In genomic region chr17:76682306-76682705, GRCh38 we compare ENCODE assay signal across 13 cellular contexts. TPM values are rescaled to one million over a fixed set of nuclear protein-coding genes. Genes with fewer than 3 reads are reported as not detected.
DNase-seq lines count a peak whose midpoint lies in the region; ATAC-seq and TF ChIP-seq lines count a peak whose summit lies in the region.
"Had no signal": no experiment of that assay in that cellular context is flagged by ENCODE, and none has a peak within 500 bp of the region (broad histone marks: within the 10 kb centered on the region; RNA-seq: fewer than 3 reads in every experiment).

No MANE protein-coding gene starts in this region.

- H3K4me3 Mint-ChIP-seq in activated naive CD8-positive, alpha-beta T cell treated with anti-CD3 and anti-CD28 coated beads, Interleukin-2, amount 10 ng/mL, durations not matched to agents 7 days and 5 days = no peak overlapping the region
- no peak overlapping the region for H3K4me3 Mint-ChIP-seq in activated naive CD8-positive, alpha-beta T cell treated with anti-CD3 and anti-CD28 coated beads, Interleukin-2, amount 50 U/mL, for 24 hours
- peak overlapping the region; percentile 28 to 37 (median 33) for H3K4me3 Mint-ChIP-seq in nephron
- H3K4me3 Mint-ChIP-seq: activated CD8-positive, alpha-beta T cell treated with anti-CD3 and anti-CD28 coated beads, Interleukin-2, amount 10 ng/mL, durations not matched to agents 7 days and 5 days; stimulated activated naive CD8-positive, alpha-beta T cell treated with anti-CD3 and anti-CD28 coated beads, Interleukin-15, Interleukin-2, amounts not matched to agents 100 ng/mL and 50 ng/mL, for 24 hours had no signal

- peaks cover 4% of the 10 kb centered on the region for H3K4me1 Mint-ChIP-seq in activated naive CD8-positive, alpha-beta T cell treated with anti-CD3 and anti-CD28 coated beads, Interleukin-2, amount 10 ng/mL, durations not matched to agents 7 days and 5 days
- peaks cover 4% of the 10 kb centered on the region for H3K4me1 Mint-ChIP-seq in activated naive CD8-positive, alpha-beta T cell treated with anti-CD3 and anti-CD28 coated beads, Interleukin-2, amount 50 U/mL, for 24 hours
- H3K4me1 Mint-ChIP-seq in nephron = peaks cover 57% of the 10 kb centered on the region

- no peaks in the 10 kb centered on the region for H3K27me3 Mint-ChIP-seq in activated naive CD8-positive, alpha-beta T cell treated with anti-CD3 and anti-CD28 coated beads, Interleukin-2, amount 10 ng/mL, durations not matched to agents 7 days and 5 days
- no peaks in the 10 kb centered on the region for H3K27me3 Mint-ChIP-seq in activated naive CD8-positive, alpha-beta T cell treated with anti-CD3 and anti-CD28 coated beads, Interleukin-2, amount 50 U/mL, for 24 hours
- no peaks in the 10 kb centered on the region for H3K27me3 Mint-ChIP-seq in nephron (ENCODE audit: low read depth)
- H3K27me3 Mint-ChIP-seq: stimulated activated naive CD8-positive, alpha-beta T cell treated with anti-CD3 and anti-CD28 coated beads, Interleukin-15, Interleukin-2, amounts not matched to agents 100 ng/mL and 50 ng/mL, for 24 hours had no signal

- H3K27ac ChIP-seq in breast epithelium = peak overlapping the region in 1 of 2 donors; percentile 10
- H3K27ac ChIP-seq: A549 had no signal

- intact Hi-C loops in breast epithelium (cut with DNase I; ENCODE audit: low total_unique reads) = no loop called here

- peak overlapping the region; percentile 17 for H3K27ac Mint-ChIP-seq in activated naive CD8-positive, alpha-beta T cell treated with anti-CD3 and anti-CD28 coated beads, Interleukin-2, amount 10 ng/mL, durations not matched to agents 7 days and 5 days
- H3K27ac Mint-ChIP-seq in activated naive CD8-positive, alpha-beta T cell treated with anti-CD3 and anti-CD28 coated beads, Interleukin-2, amount 50 U/mL, for 24 hours = no peak overlapping the region
- H3K27ac Mint-ChIP-seq in nephron = peak overlapping the region; percentile 80 to 93 (median 88)
- H3K27ac Mint-ChIP-seq: activated CD8-positive, alpha-beta T cell treated with anti-CD3 and anti-CD28 coated beads, Interleukin-2, amount 10 ng/mL, durations not matched to agents 7 days and 5 days; stimulated activated naive CD8-positive, alpha-beta T cell treated with anti-CD3 and anti-CD28 coated beads, Interleukin-15, Interleukin-2, amounts not matched to agents 100 ng/mL and 50 ng/mL, for 24 hours had no signal

- no peaks in the 10 kb centered on the region for H3K9me3 ChIP-seq in breast epithelium
- H3K9me3 ChIP-seq: A549 had no signal

- no peaks in the 10 kb centered on the region for H3K4me1 ChIP-seq in breast epithelium
- H3K4me1 ChIP-seq: A549 had no signal

- no peaks in the 10 kb centered on the region for H3K36me3 ChIP-seq in breast epithelium

- H3K4me3 ChIP-seq in fibroblast of mammary gland (ENCODE audit: control insufficient read depth, low read depth, low read length) (no peak overlapping the region), breast epithelium (no peak overlapping the region)
- H3K4me3 ChIP-seq: A549 had no signal

- H3K36me3 Mint-ChIP-seq in activated naive CD8-positive, alpha-beta T cell treated with anti-CD3 and anti-CD28 coated beads, Interleukin-2, amount 10 ng/mL, durations not matched to agents 7 days and 5 days = peaks cover 3% of the 10 kb centered on the region
- no peaks in the 10 kb centered on the region for H3K36me3 Mint-ChIP-seq in activated naive CD8-positive, alpha-beta T cell treated with anti-CD3 and anti-CD28 coated beads, Interleukin-2, amount 50 U/mL, for 24 hours (ENCODE audit: low read depth)
- H3K36me3 Mint-ChIP-seq in nephron (ENCODE audit: low read depth) = no peaks in the 10 kb centered on the region

- H3K9me3 Mint-ChIP-seq in activated naive CD8-positive, alpha-beta T cell treated with anti-CD3 and anti-CD28 coated beads, Interleukin-2, amount 10 ng/mL, durations not matched to agents 7 days and 5 days = no peaks in the 10 kb centered on the region
- no peaks in the 10 kb centered on the region for H3K9me3 Mint-ChIP-seq in activated naive CD8-positive, alpha-beta T cell treated with anti-CD3 and anti-CD28 coated beads, Interleukin-2, amount 50 U/mL, for 24 hours
- H3K9me3 Mint-ChIP-seq in nephron = no peaks in the 10 kb centered on the region
- H3K9me3 Mint-ChIP-seq: stimulated activated naive CD8-positive, alpha-beta T cell treated with anti-CD3 and anti-CD28 coated beads, Interleukin-15, Interleukin-2, amounts not matched to agents 100 ng/mL and 50 ng/mL, for 24 hours had no signal

- H3K27me3 ChIP-seq in breast epithelium = no peaks in the 10 kb centered on the region

- no peak for TF ChIP-seq POLR2A in breast epithelium (IDR thresholded peaks at IDR 0.05)

- ATAC-seq in activated naive CD8-positive, alpha-beta T cell treated with anti-CD3 and anti-CD28 coated beads, Interleukin-2, amount 10 ng/mL, durations not matched to agents 7 days and 5 days (ENCODE audit: low read depth) = no peak
- no peak for ATAC-seq in activated naive CD8-positive, alpha-beta T cell treated with anti-CD3 and anti-CD28 coated beads, Interleukin-2, amount 50 U/mL, for 24 hours
- ATAC-seq in HG03571 (IDR thresholded peaks at IDR 0.05; ENCODE audit: unreplicated experiment) (no peak), GM19467 (IDR thresholded peaks at IDR 0.05; ENCODE audit: unreplicated experiment) (no peak)
- ATAC-seq: activated CD8-positive, alpha-beta T cell treated with anti-CD3 and anti-CD28 coated beads, Interleukin-2, amount 10 ng/mL, durations not matched to agents 7 days and 5 days had no signal

- TF ChIP-seq CTCF in fibroblast of mammary gland (conservative IDR thresholded peaks at IDR 0.05; ENCODE audit: control insufficient read depth, insufficient read depth, low read depth, low read length) (no peak), nephron (IDR thresholded peaks at IDR 0.05; ENCODE audit: unreplicated experiment in 3 of 3) (no peak), breast epithelium (IDR thresholded peaks at IDR 0.05) (no peak)

- POLR2A ChIA-PET in activated naive CD8-positive, alpha-beta T cell treated with anti-CD3 and anti-CD28 coated beads, Interleukin-2, amount 10 ng/mL, durations not matched to agents 7 days and 5 days (lab: Charles Lee) = interaction anchor here (1.7 kb wide), 1 partner anchor 11 kb away, joined by 8 read pairs; no protein-coding TSS in a partner anchor

- no peak for DNase-seq in activated naive CD8-positive, alpha-beta T cell treated with anti-CD3 and anti-CD28 coated beads, Interleukin-2, amount 10 ng/mL, durations not matched to agents 7 days and 5 days
- DNase-seq in activated naive CD8-positive, alpha-beta T cell treated with anti-CD3 and anti-CD28 coated beads, Interleukin-2, amount 50 U/mL, for 24 hours = no peak
- DNase-seq in fibroblast of mammary gland (ENCODE audit: low read depth) (peak; percentile 81), breast epithelium (ENCODE audit: low spot score in 2 of 2) (no peak), HCEC 1CT (no peak)
- DNase-seq: activated CD8-positive, alpha-beta T cell treated with anti-CD3 and anti-CD28 coated beads, Interleukin-2, amount 10 ng/mL, durations not matched to agents 7 days and 5 days; GDM1; NCI-H774 had no signal

RNA-seq across cellular contexts. Expression of gene MXRA7, which starts 28.5 kb away (rescaled TPM):
- 10 to 100 TPM; 34.4 to 37.2 TPM for total RNA-seq in activated naive CD8-positive, alpha-beta T cell treated with anti-CD3 and anti-CD28 coated beads, Interleukin-2, amount 10 ng/mL, durations not matched to agents 7 days and 5 days
- total RNA-seq in breast epithelium = 100 to 1,000 TPM; 106 to 242 (median 113) TPM

RNA-seq across cellular contexts. Expression of gene ST6GALNAC1, which starts 38.7 kb away (rescaled TPM):
- total RNA-seq in activated naive CD8-positive, alpha-beta T cell treated with anti-CD3 and anti-CD28 coated beads, Interleukin-2, amount 10 ng/mL, durations not matched to agents 7 days and 5 days = not detected
- 1 to 10 TPM; 1.3 to 1.6 (median 1.3) TPM for total RNA-seq in breast epithelium
- total RNA-seq: activated CD8-positive, alpha-beta T cell treated with anti-CD3 and anti-CD28 coated beads, Interleukin-2, amount 10 ng/mL, durations not matched to agents 7 days and 5 days had no signal

RNA-seq across cellular contexts. Expression of gene JMJD6, which starts 44.1 kb away (rescaled TPM):
- 10 to 100 TPM; 55.0 to 58.9 TPM for total RNA-seq in activated naive CD8-positive, alpha-beta T cell treated with anti-CD3 and anti-CD28 coated beads, Interleukin-2, amount 10 ng/mL, durations not matched to agents 7 days and 5 days
- 10 to 100 TPM; 13.1 to 34.1 (median 25.6) TPM for total RNA-seq in breast epithelium

RNA-seq across cellular contexts. Expression of gene METTL23, which starts 44.3 kb away (rescaled TPM):
- 10 to 100 TPM; 51.1 to 54.1 TPM for total RNA-seq in activated naive CD8-positive, alpha-beta T cell treated with anti-CD3 and anti-CD28 coated beads, Interleukin-2, amount 10 ng/mL, durations not matched to agents 7 days and 5 days
- 10 to 100 TPM; 25.6 to 47.7 (median 28.5) TPM for total RNA-seq in breast epithelium

RNA-seq across cellular contexts. Expression of gene SRSF2, which starts 54.8 kb away (rescaled TPM):
- total RNA-seq in activated naive CD8-positive, alpha-beta T cell treated with anti-CD3 and anti-CD28 coated beads, Interleukin-2, amount 10 ng/mL, durations not matched to agents 7 days and 5 days = 100 to 1,000 TPM; 376 to 384 TPM
- 100 to 1,000 TPM; 143 to 247 (median 244) TPM for total RNA-seq in breast epithelium

Comparison
In these comparisons a context has a peak if more than half of its experiments do, and no peak if none do; other contexts are left out.
1. H3K4me3 Mint-ChIP-seq: peak in nephron (3 of 3); none in activated naive CD8-positive, alpha-beta T cell treated with anti-CD3 and anti-CD28 coated beads, Interleukin-2, amount 10 ng/mL, durations not matched to agents 7 days and 5 days (single experiment) and activated naive CD8-positive, alpha-beta T cell treated with anti-CD3 and anti-CD28 coated beads, Interleukin-2, amount 50 U/mL, for 24 hours (single experiment).